Comparison of ENCODE assay signal across 13 cellular contexts in the genomic region with DNA sequence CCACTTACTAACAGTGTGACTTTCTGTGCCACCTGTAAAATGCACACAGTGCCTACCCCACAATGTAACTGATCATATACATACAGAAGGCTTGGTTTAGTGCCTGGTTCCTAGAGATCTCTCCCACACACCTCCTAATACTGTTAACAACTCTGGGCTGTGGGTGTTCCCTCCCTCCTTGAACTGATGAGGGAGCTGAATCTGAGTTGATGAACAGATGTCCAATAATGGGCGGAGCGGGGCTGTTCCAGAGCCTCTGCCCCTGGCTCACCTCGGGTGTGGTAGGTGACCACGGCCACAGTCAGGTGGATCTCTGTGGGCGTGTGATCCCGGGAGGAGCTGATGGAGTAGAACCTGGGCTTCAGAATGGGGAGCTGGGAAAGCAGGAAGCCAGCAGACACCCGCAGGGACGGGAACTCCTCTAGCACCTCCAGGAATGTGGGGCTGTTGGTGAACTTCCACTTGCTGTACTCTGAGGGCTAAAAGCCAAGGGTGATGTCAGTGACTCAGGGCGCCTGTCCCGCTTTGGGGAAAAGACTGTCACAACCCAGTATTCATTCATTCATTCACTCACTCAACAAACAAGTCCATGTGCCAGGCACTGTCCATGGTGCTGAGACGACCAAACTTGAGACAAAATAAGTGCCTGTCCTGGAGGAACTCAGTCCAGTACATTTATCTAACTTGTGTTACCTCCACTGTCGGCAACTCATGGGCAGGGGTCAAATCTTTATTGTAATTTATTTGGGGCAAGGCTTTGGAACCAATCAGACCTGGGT. TPM values are rescaled to one million over a fixed set of nuclear protein-coding genes. Genes with fewer than 3 reads are reported as not detected.
DNase-seq lines count a peak whose midpoint lies in the region; ATAC-seq and FAIRE-seq lines count a peak whose summit lies in the region.
"Had no signal": no experiment of that assay in that cellular context is flagged by ENCODE, and none has a peak within 500 bp of the region (broad histone marks: within the 10 kb centered on the region; RNA-seq: fewer than 3 reads in every experiment).

No MANE protein-coding gene starts in this region.

- CTCF ChIA-PET in activated naive CD4-positive, alpha-beta T cell treated with anti-CD3 and anti-CD28 coated beads, Interleukin-2, amount 10 ng/mL, durations not matched to agents 7 days and 5 days (lab: Charles Lee): interaction anchor here (0.9 to 9.0 kb wide), 3 partner anchors 42 to 121 kb away, joined by 3 to 180 read pairs (median 3); no protein-coding TSS in a partner anchor

- WGBS in small intestine, 3 donors: 74 to 80% (median 79%) methylated on average over 12 of the region's 12 CpGs

- H3K36me3 Mint-ChIP-seq in activated naive CD4-positive, alpha-beta T cell treated with anti-CD3 and anti-CD28 coated beads, Interleukin-2, amount 10 ng/mL, durations not matched to agents 7 days and 5 days: no peaks in the 10 kb centered on the region
- H3K36me3 Mint-ChIP-seq: T-cell had no signal

- no peak overlapping the region for H3K4me3 Mint-ChIP-seq in activated naive CD4-positive, alpha-beta T cell treated with anti-CD3 and anti-CD28 coated beads, Interleukin-2, amount 10 ng/mL, durations not matched to agents 7 days and 5 days
- H3K4me3 Mint-ChIP-seq: activated T-helper 17 cell treated with anti-CD3 and anti-CD28 coated beads, Interleukin-2, amount 50 U/mL, for 72 hours; T-cell had no signal

- H3K27me3 Mint-ChIP-seq in activated naive CD4-positive, alpha-beta T cell treated with anti-CD3 and anti-CD28 coated beads, Interleukin-2, amount 10 ng/mL, durations not matched to agents 7 days and 5 days: peaks cover 6% of the 10 kb centered on the region
- H3K27me3 Mint-ChIP-seq: activated T-helper 17 cell treated with anti-CD3 and anti-CD28 coated beads, Interleukin-2, amount 50 U/mL, for 72 hours had no signal

- H3K9me3 Mint-ChIP-seq in activated naive CD4-positive, alpha-beta T cell treated with anti-CD3 and anti-CD28 coated beads, Interleukin-2, amount 10 ng/mL, durations not matched to agents 7 days and 5 days: no peaks in the 10 kb centered on the region
- H3K9me3 Mint-ChIP-seq: activated T-helper 17 cell treated with anti-CD3 and anti-CD28 coated beads, Interleukin-2, amount 50 U/mL, for 72 hours; T-cell had no signal

- no peaks in the 10 kb centered on the region for H3K9me3 ChIP-seq in small intestine (ENCODE audit: control insufficient read depth, low read depth)
- H3K9me3 ChIP-seq: BLaER1 treated with 17β-estradiol and CSF1 and Interleukin-3, amounts not matched to agents 10 nM and 100 nM had no signal

- no peaks in the 10 kb centered on the region for H3K4me1 ChIP-seq in small intestine (ENCODE audit: control insufficient read depth in 2 of 2, insufficient read depth in 1 of 2, low read depth in 1 of 2, low read length in 1 of 2)
- H3K4me1 ChIP-seq: parathyroid adenoma had no signal

- H3K27me3 ChIP-seq in small intestine (ENCODE audit: control insufficient read depth in 2 of 2, insufficient read depth in 2 of 2, low read length in 2 of 2): peaks cover 0 to 1% of the 10 kb centered on the region in 2 donors
- H3K27me3 ChIP-seq: BLaER1 treated with 17β-estradiol and CSF1 and Interleukin-3, amounts not matched to agents 10 nM and 100 nM had no signal

- H3K4me1 Mint-ChIP-seq in activated naive CD4-positive, alpha-beta T cell treated with anti-CD3 and anti-CD28 coated beads, Interleukin-2, amount 10 ng/mL, durations not matched to agents 7 days and 5 days: no peaks in the 10 kb centered on the region
- H3K4me1 Mint-ChIP-seq: activated T-helper 17 cell treated with anti-CD3 and anti-CD28 coated beads, Interleukin-2, amount 50 U/mL, for 72 hours had no signal

- no peak overlapping the region for H3K27ac ChIP-seq in small intestine (ENCODE audit: low read depth in 1 of 2, low read length in 1 of 2)
- H3K27ac ChIP-seq: BLaER1 treated with 17β-estradiol and CSF1 and Interleukin-3, amounts not matched to agents 10 nM and 100 nM; parathyroid adenoma had no signal

- no peak for ATAC-seq in GM18498 (IDR thresholded peaks at IDR 0.05; ENCODE audit: unreplicated experiment)
- no peak for ATAC-seq in HG02588 (IDR thresholded peaks at IDR 0.05; ENCODE audit: unreplicated experiment)
- ATAC-seq: activated T-helper 17 cell treated with anti-CD3 and anti-CD28 coated beads, Interleukin-2, amount 50 U/mL, for 72 hours; T-cell had no signal

- peaks cover 0 to 2% of the 10 kb centered on the region in 2 donors for H3K36me3 ChIP-seq in small intestine (ENCODE audit: control insufficient read depth in 2 of 2, insufficient read depth in 2 of 2, low read length in 2 of 2)
- H3K36me3 ChIP-seq: BLaER1 treated with 17β-estradiol and CSF1 and Interleukin-3, amounts not matched to agents 10 nM and 100 nM had no signal

- no peak overlapping the region for H3K4me3 ChIP-seq in small intestine (ENCODE audit: low read depth in 1 of 2, low read length in 2 of 2)
- H3K4me3 ChIP-seq: BLaER1 treated with 17β-estradiol and CSF1 and Interleukin-3, amounts not matched to agents 10 nM and 100 nM had no signal

- H3K27ac Mint-ChIP-seq in activated naive CD4-positive, alpha-beta T cell treated with anti-CD3 and anti-CD28 coated beads, Interleukin-2, amount 10 ng/mL, durations not matched to agents 7 days and 5 days: no peak overlapping the region
- H3K27ac Mint-ChIP-seq: activated T-helper 17 cell treated with anti-CD3 and anti-CD28 coated beads, Interleukin-2, amount 50 U/mL, for 72 hours; T-cell had no signal

- DNase-seq in activated naive CD4-positive, alpha-beta T cell treated with anti-CD3 and anti-CD28 coated beads, Interleukin-2, amount 10 ng/mL, durations not matched to agents 7 days and 5 days: peak; percentile 57
- no peak for DNase-seq in activated naive CD4-positive, alpha-beta T cell (lab: John Stamatoyannopoulos, UW)
- DNase-seq in NCI-H69 (lab: John Stamatoyannopoulos, UW): peak; percentile 23
- DNase-seq in dermis blood vessel endothelial cell: peak; percentile 62
- DNase-seq in small intestine: peak; percentile 4
- no peak for DNase-seq in AG08395 (ENCODE audit: low spot score)
- DNase-seq: T-cell had no signal

- no peak for FAIRE-seq in small intestine (lab: Jason Lieb, UNC)
- FAIRE-seq: GM18507 had no signal

RNA-seq across cellular contexts. Expression of a gene that starts 37.6 kb away (rescaled TPM):
- total RNA-seq in dermis blood vessel endothelial cell: 0.34 and 0.60 TPM in 2 replicates
- polyA plus RNA-seq in small intestine: 10 to 100 TPM in 1 of 3 donors, 1 to 10 TPM in 1, under 1 TPM in 1; 0.22 to 29.9 (median 1.1) TPM
- total RNA-seq: activated T-helper 17 cell treated with anti-CD3 and anti-CD28 coated beads, Interleukin-2, amount 50 U/mL, for 72 hours had no signal

Comparison
In these comparisons a context has a peak if more than half of its experiments do, and no peak if none do; other contexts are left out.
1. DNase-seq: peak in activated naive CD4-positive, alpha-beta T cell treated with anti-CD3 and anti-CD28 coated beads, Interleukin-2, amount 10 ng/mL, durations not matched to agents 7 days and 5 days (single experiment), NCI-H69 (single experiment), dermis blood vessel endothelial cell (single experiment) and small intestine (single experiment); none in activated naive CD4-positive, alpha-beta T cell (0 of 4) and AG08395 (single experiment).